In genomic region chr1:42214447-42214871, GRCh38 we compare ENCODE assay signal across 1 cellular context.
A peak's percentile ranks its signal among the peaks of the same experiment; 100 is the strongest.
TF ChIP-seq lines count a peak whose summit lies in the region.

No MANE protein-coding gene starts in this region.

TF ChIP-seq in HepG2, 621 proteins besides CTCF, POLR2A, EP300 and RAD21 (continued from another document and continues in another):
- TF ChIP-seq ZNF800 (CRISPR knock-in tag; IDR thresholded peaks at IDR 0.05) (no peak), ARID5B (CRISPR knock-in tag; IDR thresholded peaks at IDR 0.05) (peak; percentile 95), ZNF225 (CRISPR knock-in tag; IDR thresholded peaks at IDR 0.05) (no peak), CENPX (CRISPR knock-in tag; IDR thresholded peaks at IDR 0.05) (no peak), HMG20A (CRISPR knock-in tag; IDR thresholded peaks at IDR 0.05; ENCODE audit: borderline replicate concordance) (peak; percentile 77; the same call in 1 of the 2 replicates), PRDM10 (CRISPR knock-in tag; IDR thresholded peaks at IDR 0.05; ENCODE audit: low read depth) (0 out of 2 replicates have a peak, but pooled peaks have one; percentile 36), RBFOX2 (IDR thresholded peaks at IDR 0.05; ENCODE audit: low read depth, low read length) (no peak), FOXP1 (IDR thresholded peaks at IDR 0.05) (no peak), FOXP1 (CRISPR knock-in tag; IDR thresholded peaks at IDR 0.05) (peak; percentile 84), ZNF430 (CRISPR knock-in tag; IDR thresholded peaks at IDR 0.05) (peak; percentile 86), ISX (CRISPR knock-in tag; conservative IDR thresholded peaks at IDR 0.05) (no peak), ZNF354B (CRISPR knock-in tag; IDR thresholded peaks at IDR 0.05) (no peak), ZMYM2 (CRISPR knock-in tag; IDR thresholded peaks at IDR 0.05) (0 out of 2 replicates have a peak, but pooled peaks have one; percentile 60), ZNF10 (CRISPR knock-in tag; IDR thresholded peaks at IDR 0.05; ENCODE audit: borderline replicate concordance, low read depth) (no peak), E2F2 (CRISPR knock-in tag; IDR thresholded peaks at IDR 0.05; ENCODE audit: borderline replicate concordance) (no peak), ADNP (CRISPR knock-in tag; IDR thresholded peaks at IDR 0.05) (no peak), BHLHE40 (IDR thresholded peaks at IDR 0.05; ENCODE audit: low read length) (no peak), IKZF5 (CRISPR knock-in tag; IDR thresholded peaks at IDR 0.05) (peak; percentile 100), ZNF75D (CRISPR knock-in tag; IDR thresholded peaks at IDR 0.05; ENCODE audit: borderline replicate concordance) (no peak), SNAPC4 (CRISPR knock-in tag; IDR thresholded peaks at IDR 0.05) (no peak), ZNF142 (CRISPR knock-in tag; IDR thresholded peaks at IDR 0.05) (no peak), MYNN (CRISPR knock-in tag; IDR thresholded peaks at IDR 0.05; ENCODE audit: low read depth) (no peak), ZNF24 (IDR thresholded peaks at IDR 0.05) (no peak), ZMYM4 (CRISPR knock-in tag; IDR thresholded peaks at IDR 0.05) (peak; percentile 79), HDAC2 (CRISPR knock-in tag; IDR thresholded peaks at IDR 0.05) (peak; percentile 90), RELA (CRISPR knock-in tag; IDR thresholded peaks at IDR 0.05) (no peak), PAX8 (CRISPR knock-in tag; IDR thresholded peaks at IDR 0.05; ENCODE audit: borderline replicate concordance) (no peak), PATZ1 (CRISPR knock-in tag; IDR thresholded peaks at IDR 0.05) (peak; percentile 62)
